ENCODE assay signal across 14 cellular contexts in genomic region chr5:3391210-3391609, GRCh38.
A peak's percentile ranks its signal among the peaks of the same experiment; 100 is the strongest.
DNase-seq lines count a peak whose midpoint lies in the region; ATAC-seq lines count a peak whose summit lies in the region.
"Had no signal": no experiment of that assay in that cellular context is flagged by ENCODE, and none has a peak within 500 bp of the region (broad histone marks: within the 10 kb centered on the region; RNA-seq: fewer than 3 reads in every experiment).

No MANE protein-coding gene starts in this region.

- H3K27me3 Mint-ChIP-seq in activated CD4-positive, alpha-beta T cell treated with anti-CD3 and anti-CD28 coated beads, Interleukin-2, amount 10 ng/mL, durations not matched to agents 24 days and 14 days = no peaks in the 10 kb centered on the region
- no peaks in the 10 kb centered on the region for H3K27me3 Mint-ChIP-seq in activated CD4-positive, alpha-beta T cell treated with anti-CD3 and anti-CD28 coated beads, Interleukin-2, amount 10 ng/mL, durations not matched to agents 7 days and 5 days
- H3K27me3 Mint-ChIP-seq: B cell; CD4-positive, alpha-beta T cell had no signal

- POLR2A ChIA-PET in activated CD4-positive, alpha-beta T cell treated with anti-CD3 and anti-CD28 coated beads, Interleukin-2, amount 10 ng/mL, durations not matched to agents 7 days and 5 days (lab: Charles Lee) = no interaction called here

- peaks cover 3% of the 10 kb centered on the region for H3K9me3 Mint-ChIP-seq in activated CD4-positive, alpha-beta T cell treated with anti-CD3 and anti-CD28 coated beads, Interleukin-2, amount 10 ng/mL, durations not matched to agents 24 days and 14 days
- peaks cover 4% of the 10 kb centered on the region for H3K9me3 Mint-ChIP-seq in activated CD4-positive, alpha-beta T cell treated with anti-CD3 and anti-CD28 coated beads, Interleukin-2, amount 10 ng/mL, durations not matched to agents 7 days and 5 days
- H3K9me3 Mint-ChIP-seq: CD4-positive, alpha-beta T cell; CD8-positive, alpha-beta T cell had no signal

- no peaks in the 10 kb centered on the region for H3K36me3 Mint-ChIP-seq in activated CD4-positive, alpha-beta T cell treated with anti-CD3 and anti-CD28 coated beads, Interleukin-2, amount 10 ng/mL, durations not matched to agents 24 days and 14 days (ENCODE audit: low read depth)
- H3K36me3 Mint-ChIP-seq in activated CD4-positive, alpha-beta T cell treated with anti-CD3 and anti-CD28 coated beads, Interleukin-2, amount 10 ng/mL, durations not matched to agents 7 days and 5 days (ENCODE audit: low read depth) = no peaks in the 10 kb centered on the region
- H3K36me3 Mint-ChIP-seq: CD8-positive, alpha-beta T cell had no signal

- intact Hi-C loops in activated CD4-positive, alpha-beta T cell treated with anti-CD3 and anti-CD28 coated beads, Interleukin-2, amount 10 ng/mL, durations not matched to agents 24 days and 14 days (cut with micrococcal nuclease) = no loop called here

- peak; percentile 35 for DNase-seq in activated CD4-positive, alpha-beta T cell treated with anti-CD3 and anti-CD28 coated beads, Interleukin-2, amount 10 ng/mL, durations not matched to agents 24 days and 14 days
- DNase-seq in activated CD4-positive, alpha-beta T cell treated with anti-CD3 and anti-CD28 coated beads, Interleukin-2, amount 10 ng/mL, durations not matched to agents 7 days and 5 days = no peak
- DNase-seq in islet precursor cell (peak; percentile 36), SK-N-DZ (ENCODE audit: low spot score) (no peak)
- DNase-seq: AML-193; Caco-2; Calu3; CD4-positive, alpha-beta T cell; CD8-positive, alpha-beta T cell; DMS79 treated with DMSO at 0.1 percent for 48 hours; GF-D8 had no signal

- H3K4me3 Mint-ChIP-seq in activated CD4-positive, alpha-beta T cell treated with anti-CD3 and anti-CD28 coated beads, Interleukin-2, amount 10 ng/mL, durations not matched to agents 24 days and 14 days = no peak overlapping the region
- no peak overlapping the region for H3K4me3 Mint-ChIP-seq in activated CD4-positive, alpha-beta T cell treated with anti-CD3 and anti-CD28 coated beads, Interleukin-2, amount 10 ng/mL, durations not matched to agents 7 days and 5 days
- H3K4me3 Mint-ChIP-seq: B cell; CD4-positive, alpha-beta T cell; CD8-positive, alpha-beta T cell had no signal

- no peak overlapping the region for H3K27ac Mint-ChIP-seq in activated CD4-positive, alpha-beta T cell treated with anti-CD3 and anti-CD28 coated beads, Interleukin-2, amount 10 ng/mL, durations not matched to agents 24 days and 14 days
- H3K27ac Mint-ChIP-seq in activated CD4-positive, alpha-beta T cell treated with anti-CD3 and anti-CD28 coated beads, Interleukin-2, amount 10 ng/mL, durations not matched to agents 7 days and 5 days = no peak overlapping the region
- H3K27ac Mint-ChIP-seq: B cell; CD4-positive, alpha-beta T cell; CD8-positive, alpha-beta T cell had no signal

- CTCF ChIA-PET in activated CD4-positive, alpha-beta T cell treated with anti-CD3 and anti-CD28 coated beads, Interleukin-2, amount 10 ng/mL, durations not matched to agents 7 days and 5 days (lab: Charles Lee) = no interaction called here

- H3K4me1 Mint-ChIP-seq in activated CD4-positive, alpha-beta T cell treated with anti-CD3 and anti-CD28 coated beads, Interleukin-2, amount 10 ng/mL, durations not matched to agents 24 days and 14 days = no peaks in the 10 kb centered on the region
- H3K4me1 Mint-ChIP-seq in activated CD4-positive, alpha-beta T cell treated with anti-CD3 and anti-CD28 coated beads, Interleukin-2, amount 10 ng/mL, durations not matched to agents 7 days and 5 days = no peaks in the 10 kb centered on the region
- H3K4me1 Mint-ChIP-seq: B cell had no signal

- no peak for ATAC-seq in HG02623 (IDR thresholded peaks at IDR 0.05; ENCODE audit: unreplicated experiment)
- ATAC-seq: A549; CD8-positive, alpha-beta T cell had no signal

Comparison
In these comparisons a context has a peak if more than half of its experiments do, and no peak if none do; other contexts are left out.
1. DNase-seq: peak in activated CD4-positive, alpha-beta T cell treated with anti-CD3 and anti-CD28 coated beads, Interleukin-2, amount 10 ng/mL, durations not matched to agents 24 days and 14 days (single experiment) and islet precursor cell (single experiment); none in activated CD4-positive, alpha-beta T cell treated with anti-CD3 and anti-CD28 coated beads, Interleukin-2, amount 10 ng/mL, durations not matched to agents 7 days and 5 days (single experiment) and SK-N-DZ (single experiment).